In the genomic region with DNA sequence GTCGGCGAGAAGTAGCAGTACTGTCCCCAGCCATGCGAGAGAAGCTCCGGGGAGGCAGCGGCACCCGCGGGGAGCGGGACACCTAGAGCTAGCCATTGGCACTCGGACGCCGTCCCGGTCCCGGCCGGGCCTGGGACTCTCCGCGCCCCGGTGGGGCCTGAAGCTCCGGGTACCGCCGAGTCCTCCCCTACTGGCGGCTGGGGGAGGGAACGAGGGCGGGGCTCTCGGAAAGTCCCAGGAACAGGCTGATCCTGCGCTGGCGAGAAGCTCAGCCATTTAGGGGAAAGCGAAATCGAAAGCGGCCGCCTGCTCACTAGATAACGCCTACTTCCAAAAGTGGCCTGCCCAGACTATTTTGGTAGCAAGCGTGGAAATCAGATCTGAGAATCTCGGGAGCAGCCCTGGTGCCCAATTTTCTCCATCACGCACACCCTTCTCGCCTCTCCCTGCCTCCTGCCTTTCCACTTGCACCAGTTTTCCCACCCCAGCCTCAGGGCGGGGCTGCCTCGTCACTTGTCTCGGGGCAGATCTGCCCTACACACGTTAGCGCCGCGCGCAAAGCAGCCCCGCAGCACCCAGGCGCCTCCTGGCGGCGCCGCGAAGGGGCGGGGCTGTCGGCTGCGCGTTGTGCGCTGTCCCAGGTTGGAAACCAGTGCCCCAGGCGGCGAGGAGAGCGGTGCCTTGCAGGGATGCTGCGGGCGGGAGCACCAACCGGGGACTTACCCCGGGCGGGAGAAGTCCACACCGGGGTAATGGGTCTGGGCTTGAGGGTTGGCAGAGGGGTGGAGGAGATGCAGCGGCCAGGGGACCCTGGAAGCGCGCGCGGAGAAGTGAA, we compare ENCODE assay signal across 1 cellular context.
TF ChIP-seq lines count a peak whose summit lies in the region.

Gene PSMB9 (plus strand): TSS at position 652 of the 835 bp plus-strand sequence. CDS start 38 bp downstream, at position 690.
A gene with protein sequence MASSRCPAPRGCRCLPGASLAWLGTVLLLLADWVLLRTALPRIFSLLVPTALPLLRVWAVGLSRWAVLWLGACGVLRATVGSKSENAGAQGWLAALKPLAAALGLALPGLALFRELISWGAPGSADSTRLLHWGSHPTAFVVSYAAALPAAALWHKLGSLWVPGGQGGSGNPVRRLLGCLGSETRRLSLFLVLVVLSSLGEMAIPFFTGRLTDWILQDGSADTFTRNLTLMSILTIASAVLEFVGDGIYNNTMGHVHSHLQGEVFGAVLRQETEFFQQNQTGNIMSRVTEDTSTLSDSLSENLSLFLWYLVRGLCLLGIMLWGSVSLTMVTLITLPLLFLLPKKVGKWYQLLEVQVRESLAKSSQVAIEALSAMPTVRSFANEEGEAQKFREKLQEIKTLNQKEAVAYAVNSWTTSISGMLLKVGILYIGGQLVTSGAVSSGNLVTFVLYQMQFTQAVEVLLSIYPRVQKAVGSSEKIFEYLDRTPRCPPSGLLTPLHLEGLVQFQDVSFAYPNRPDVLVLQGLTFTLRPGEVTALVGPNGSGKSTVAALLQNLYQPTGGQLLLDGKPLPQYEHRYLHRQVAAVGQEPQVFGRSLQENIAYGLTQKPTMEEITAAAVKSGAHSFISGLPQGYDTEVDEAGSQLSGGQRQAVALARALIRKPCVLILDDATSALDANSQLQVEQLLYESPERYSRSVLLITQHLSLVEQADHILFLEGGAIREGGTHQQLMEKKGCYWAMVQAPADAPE (minus strand): TSS at position 164 of the 835 bp plus-strand sequence. CDS start 68 bp downstream, at position 96.

TF ChIP-seq in HepG2, 621 proteins besides CTCF, POLR2A, EP300 and RAD21 (continued from another document and continues in another):
- TF ChIP-seq, protein P1, sequence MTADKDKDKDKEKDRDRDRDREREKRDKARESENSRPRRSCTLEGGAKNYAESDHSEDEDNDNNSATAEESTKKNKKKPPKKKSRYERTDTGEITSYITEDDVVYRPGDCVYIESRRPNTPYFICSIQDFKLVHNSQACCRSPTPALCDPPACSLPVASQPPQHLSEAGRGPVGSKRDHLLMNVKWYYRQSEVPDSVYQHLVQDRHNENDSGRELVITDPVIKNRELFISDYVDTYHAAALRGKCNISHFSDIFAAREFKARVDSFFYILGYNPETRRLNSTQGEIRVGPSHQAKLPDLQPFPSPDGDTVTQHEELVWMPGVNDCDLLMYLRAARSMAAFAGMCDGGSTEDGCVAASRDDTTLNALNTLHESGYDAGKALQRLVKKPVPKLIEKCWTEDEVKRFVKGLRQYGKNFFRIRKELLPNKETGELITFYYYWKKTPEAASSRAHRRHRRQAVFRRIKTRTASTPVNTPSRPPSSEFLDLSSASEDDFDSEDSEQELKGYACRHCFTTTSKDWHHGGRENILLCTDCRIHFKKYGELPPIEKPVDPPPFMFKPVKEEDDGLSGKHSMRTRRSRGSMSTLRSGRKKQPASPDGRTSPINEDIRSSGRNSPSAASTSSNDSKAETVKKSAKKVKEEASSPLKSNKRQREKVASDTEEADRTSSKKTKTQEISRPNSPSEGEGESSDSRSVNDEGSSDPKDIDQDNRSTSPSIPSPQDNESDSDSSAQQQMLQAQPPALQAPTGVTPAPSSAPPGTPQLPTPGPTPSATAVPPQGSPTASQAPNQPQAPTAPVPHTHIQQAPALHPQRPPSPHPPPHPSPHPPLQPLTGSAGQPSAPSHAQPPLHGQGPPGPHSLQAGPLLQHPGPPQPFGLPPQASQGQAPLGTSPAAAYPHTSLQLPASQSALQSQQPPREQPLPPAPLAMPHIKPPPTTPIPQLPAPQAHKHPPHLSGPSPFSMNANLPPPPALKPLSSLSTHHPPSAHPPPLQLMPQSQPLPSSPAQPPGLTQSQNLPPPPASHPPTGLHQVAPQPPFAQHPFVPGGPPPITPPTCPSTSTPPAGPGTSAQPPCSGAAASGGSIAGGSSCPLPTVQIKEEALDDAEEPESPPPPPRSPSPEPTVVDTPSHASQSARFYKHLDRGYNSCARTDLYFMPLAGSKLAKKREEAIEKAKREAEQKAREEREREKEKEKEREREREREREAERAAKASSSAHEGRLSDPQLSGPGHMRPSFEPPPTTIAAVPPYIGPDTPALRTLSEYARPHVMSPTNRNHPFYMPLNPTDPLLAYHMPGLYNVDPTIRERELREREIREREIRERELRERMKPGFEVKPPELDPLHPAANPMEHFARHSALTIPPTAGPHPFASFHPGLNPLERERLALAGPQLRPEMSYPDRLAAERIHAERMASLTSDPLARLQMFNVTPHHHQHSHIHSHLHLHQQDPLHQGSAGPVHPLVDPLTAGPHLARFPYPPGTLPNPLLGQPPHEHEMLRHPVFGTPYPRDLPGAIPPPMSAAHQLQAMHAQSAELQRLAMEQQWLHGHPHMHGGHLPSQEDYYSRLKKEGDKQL (CRISPR knock-in tag; IDR thresholded peaks at IDR 0.05; ENCODE audit: low read depth), result no peak
- peak; percentile 77 for TF ChIP-seq GABPB1 (CRISPR knock-in tag; IDR thresholded peaks at IDR 0.05)
- 0 out of 2 replicates have a peak, but pooled peaks have one; percentile 25 for TF ChIP-seq RNF2 (conservative IDR thresholded peaks at IDR 0.05; ENCODE audit: low read depth)
- TF ChIP-seq, protein P2, sequence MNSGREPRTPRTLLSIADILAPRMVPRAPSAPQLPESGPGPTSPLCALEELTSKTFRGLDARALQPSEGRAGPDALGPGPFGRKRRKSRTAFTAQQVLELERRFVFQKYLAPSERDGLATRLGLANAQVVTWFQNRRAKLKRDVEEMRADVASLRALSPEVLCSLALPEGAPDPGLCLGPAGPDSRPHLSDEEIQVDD (CRISPR knock-in tag; IDR thresholded peaks at IDR 0.05; ENCODE audit: borderline replicate concordance), result peak; percentile 56; the same call in 1 of the 2 replicates
- TF ChIP-seq SNRNP70 (IDR thresholded peaks at IDR 0.05; ENCODE audit: low read depth, low read length), result no peak
- TF ChIP-seq ZFP36L1 (CRISPR knock-in tag; IDR thresholded peaks at IDR 0.05), result 0 out of 2 replicates have a peak, but pooled peaks have one; percentile 46
- TF ChIP-seq NR2F2 (IDR thresholded peaks at IDR 0.05; ENCODE audit: borderline replicate concordance, low read depth), result no peak
- TF ChIP-seq MAZ (IDR thresholded peaks at IDR 0.05; ENCODE audit: borderline replicate concordance, low read depth, low read length), result peak; percentile 73; the same call in 1 of the 2 replicates
- TF ChIP-seq MAZ (CRISPR knock-in tag; IDR thresholded peaks at IDR 0.05; ENCODE audit: low read depth), result peak; percentile 96
- no peak for TF ChIP-seq NR2F6 (IDR thresholded peaks at IDR 0.05)
- 0 out of 2 replicates have a peak, but pooled peaks have one; percentile 35 for TF ChIP-seq NR2F6 (CRISPR knock-in tag; IDR thresholded peaks at IDR 0.05)
- TF ChIP-seq ZNF597 (CRISPR knock-in tag; IDR thresholded peaks at IDR 0.05), result no peak
- peak; percentile 35; the same call in 1 of the 2 replicates for TF ChIP-seq ZNF451 (CRISPR knock-in tag; IDR thresholded peaks at IDR 0.05)
- no peak for TF ChIP-seq ZNF274 (CRISPR knock-in tag; IDR thresholded peaks at IDR 0.05)
- TF ChIP-seq, protein P3, sequence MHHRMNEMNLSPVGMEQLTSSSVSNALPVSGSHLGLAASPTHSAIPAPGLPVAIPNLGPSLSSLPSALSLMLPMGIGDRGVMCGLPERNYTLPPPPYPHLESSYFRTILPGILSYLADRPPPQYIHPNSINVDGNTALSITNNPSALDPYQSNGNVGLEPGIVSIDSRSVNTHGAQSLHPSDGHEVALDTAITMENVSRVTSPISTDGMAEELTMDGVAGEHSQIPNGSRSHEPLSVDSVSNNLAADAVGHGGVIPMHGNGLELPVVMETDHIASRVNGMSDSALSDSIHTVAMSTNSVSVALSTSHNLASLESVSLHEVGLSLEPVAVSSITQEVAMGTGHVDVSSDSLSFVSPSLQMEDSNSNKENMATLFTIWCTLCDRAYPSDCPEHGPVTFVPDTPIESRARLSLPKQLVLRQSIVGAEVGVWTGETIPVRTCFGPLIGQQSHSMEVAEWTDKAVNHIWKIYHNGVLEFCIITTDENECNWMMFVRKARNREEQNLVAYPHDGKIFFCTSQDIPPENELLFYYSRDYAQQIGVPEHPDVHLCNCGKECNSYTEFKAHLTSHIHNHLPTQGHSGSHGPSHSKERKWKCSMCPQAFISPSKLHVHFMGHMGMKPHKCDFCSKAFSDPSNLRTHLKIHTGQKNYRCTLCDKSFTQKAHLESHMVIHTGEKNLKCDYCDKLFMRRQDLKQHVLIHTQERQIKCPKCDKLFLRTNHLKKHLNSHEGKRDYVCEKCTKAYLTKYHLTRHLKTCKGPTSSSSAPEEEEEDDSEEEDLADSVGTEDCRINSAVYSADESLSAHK (CRISPR knock-in tag; IDR thresholded peaks at IDR 0.05; ENCODE audit: borderline replicate concordance), result no peak
- TF ChIP-seq ZSCAN5A (CRISPR knock-in tag; IDR thresholded peaks at IDR 0.05; ENCODE audit: borderline replicate concordance), result no peak
- peak; percentile 45; the same call in 1 of the 2 replicates for TF ChIP-seq PITX1 (CRISPR knock-in tag; IDR thresholded peaks at IDR 0.05)
- no peak for TF ChIP-seq FLYWCH1 (CRISPR knock-in tag; IDR thresholded peaks at IDR 0.05)
- peak; percentile 52; the same call in 1 of the 2 replicates for TF ChIP-seq ZNF598 (CRISPR knock-in tag; IDR thresholded peaks at IDR 0.05; ENCODE audit: borderline replicate concordance)
- no peak for TF ChIP-seq ZNF605 (CRISPR knock-in tag; IDR thresholded peaks at IDR 0.05)
- TF ChIP-seq ETV6 (CRISPR knock-in tag; conservative IDR thresholded peaks at IDR 0.05), result peak; percentile 55; the same call in 1 of the 2 replicates
- TF ChIP-seq YEATS4 (CRISPR knock-in tag; IDR thresholded peaks at IDR 0.05; ENCODE audit: borderline replicate concordance), result peak; percentile 70
- peak; percentile 98 for TF ChIP-seq MTF1 (CRISPR knock-in tag; IDR thresholded peaks at IDR 0.05)
- peak; percentile 90; the same call in 1 of the 2 replicates for TF ChIP-seq RNF219 (CRISPR knock-in tag; IDR thresholded peaks at IDR 0.05)
- no peak for TF ChIP-seq RCOR2 (CRISPR knock-in tag; IDR thresholded peaks at IDR 0.05)
- TF ChIP-seq ZNF232 (CRISPR knock-in tag; IDR thresholded peaks at IDR 0.05; ENCODE audit: borderline replicate concordance), result no peak
- TF ChIP-seq ESRRA (CRISPR knock-in tag; IDR thresholded peaks at IDR 0.05; ENCODE audit: low read depth), result no peak; the same call in 1 of the 2 replicates
- TF ChIP-seq ZNF329 (CRISPR knock-in tag; IDR thresholded peaks at IDR 0.05; ENCODE audit: low read depth), result no peak; the same call in 1 of the 2 replicates
- no peak for TF ChIP-seq ZNF276 (CRISPR knock-in tag; IDR thresholded peaks at IDR 0.05; ENCODE audit: low read depth)
- TF ChIP-seq, protein P4, sequence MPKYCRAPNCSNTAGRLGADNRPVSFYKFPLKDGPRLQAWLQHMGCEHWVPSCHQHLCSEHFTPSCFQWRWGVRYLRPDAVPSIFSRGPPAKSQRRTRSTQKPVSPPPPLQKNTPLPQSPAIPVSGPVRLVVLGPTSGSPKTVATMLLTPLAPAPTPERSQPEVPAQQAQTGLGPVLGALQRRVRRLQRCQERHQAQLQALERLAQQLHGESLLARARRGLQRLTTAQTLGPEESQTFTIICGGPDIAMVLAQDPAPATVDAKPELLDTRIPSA (CRISPR knock-in tag; IDR thresholded peaks at IDR 0.05; ENCODE audit: borderline replicate concordance), result peak; percentile 49
- TF ChIP-seq TP53 (CRISPR knock-in tag; conservative IDR thresholded peaks at IDR 0.05), result 0 out of 2 replicates have a peak, but pooled peaks have one; percentile 69
- TF ChIP-seq TARDBP (CRISPR knock-in tag; IDR thresholded peaks at IDR 0.05), result peak; percentile 93
- TF ChIP-seq SMARCC2 (IDR thresholded peaks at IDR 0.05), result no peak
- TF ChIP-seq RFX5 (IDR thresholded peaks at IDR 0.05; ENCODE audit: low read depth, low read length), result peak; percentile 99
- no peak for TF ChIP-seq ZNF292 (CRISPR knock-in tag; IDR thresholded peaks at IDR 0.05; ENCODE audit: borderline replicate concordance, low read depth)
- TF ChIP-seq FOXP1 (IDR thresholded peaks at IDR 0.05), result no peak
- TF ChIP-seq FOXP1 (CRISPR knock-in tag; IDR thresholded peaks at IDR 0.05), result no peak
